Comparison of ENCODE assay signal across 9 cellular contexts in genomic region chr21:15293251-15293650, GRCh38.
DNase-seq lines count a peak whose midpoint lies in the region; ATAC-seq and TF ChIP-seq lines count a peak whose summit lies in the region.
"Had no signal": no experiment of that assay in that cellular context is flagged by ENCODE, and none has a peak within 500 bp of the region (broad histone marks: within the 10 kb centered on the region; RNA-seq: fewer than 3 reads in every experiment).

No MANE protein-coding gene starts in this region.

- H3K4me1 Mint-ChIP-seq in neural progenitor cell, result peaks cover 40% of the 10 kb centered on the region
- H3K4me1 Mint-ChIP-seq in activated naive CD8-positive, alpha-beta T cell treated with anti-CD3 and anti-CD28 coated beads for 36 hours, result no peaks in the 10 kb centered on the region
- no peaks in the 10 kb centered on the region for H3K4me1 Mint-ChIP-seq in natural killer cell treated with Interleukin-12 subunit alpha and Interleukin-12 subunit beta and Interleukin-15 and Interleukin-18, amount 100 ng/mL, for 72 hours (ENCODE audit: low read depth in 2 of 2)

- no peak overlapping the region for H3K9ac ChIP-seq in NT2/D1 (ENCODE audit: insufficient read length, low read depth)
- H3K9ac ChIP-seq in neural progenitor cell, result no peak overlapping the region

- no peaks in the 10 kb centered on the region for H3K27me3 ChIP-seq in NT2/D1 (ENCODE audit: insufficient read depth, insufficient read length)
- no peaks in the 10 kb centered on the region for H3K27me3 ChIP-seq in esophagus squamous epithelium
- H3K27me3 ChIP-seq in neural progenitor cell, result no peaks in the 10 kb centered on the region

- H3K4me1 ChIP-seq in NT2/D1 (ENCODE audit: insufficient read depth, insufficient read length) (no peaks in the 10 kb centered on the region), esophagus squamous epithelium (peaks cover 8 to 51% (median 8%) of the 10 kb centered on the region in 3 donors), neural progenitor cell (peaks cover 8% of the 10 kb centered on the region)

- H3K36me3 Mint-ChIP-seq in neural progenitor cell, result peaks cover 2% of the 10 kb centered on the region
- no peaks in the 10 kb centered on the region for H3K36me3 Mint-ChIP-seq in activated naive CD8-positive, alpha-beta T cell treated with anti-CD3 and anti-CD28 coated beads for 36 hours
- H3K36me3 Mint-ChIP-seq in natural killer cell treated with Interleukin-12 subunit alpha and Interleukin-12 subunit beta and Interleukin-15 and Interleukin-18, amount 100 ng/mL, for 72 hours, result no peaks in the 10 kb centered on the region

- H4K20me1 ChIP-seq in neural progenitor cell (ENCODE audit: low read depth), result no peaks in the 10 kb centered on the region

- no peaks in the 10 kb centered on the region for H3K79me2 ChIP-seq in neural progenitor cell (ENCODE audit: low read depth)

- no peak overlapping the region for H2AFZ ChIP-seq in neural progenitor cell (replicated peaks)

- H3K27ac ChIP-seq in esophagus squamous epithelium (peak overlapping the region in 3 of 4 donors; percentile 21 to 75 (median 37)), neural progenitor cell (no peak overlapping the region)

- peaks cover 2% of the 10 kb centered on the region for H3K27me3 Mint-ChIP-seq in neural progenitor cell (ENCODE audit: insufficient read depth, low read depth)
- no peaks in the 10 kb centered on the region for H3K27me3 Mint-ChIP-seq in activated naive CD8-positive, alpha-beta T cell treated with anti-CD3 and anti-CD28 coated beads for 36 hours
- H3K27me3 Mint-ChIP-seq in natural killer cell treated with Interleukin-12 subunit alpha and Interleukin-12 subunit beta and Interleukin-15 and Interleukin-18, amount 100 ng/mL, for 72 hours, result no peaks in the 10 kb centered on the region

- no peak overlapping the region for H3K4me3 Mint-ChIP-seq in neural progenitor cell
- no peak overlapping the region for H3K4me3 Mint-ChIP-seq in activated naive CD8-positive, alpha-beta T cell treated with anti-CD3 and anti-CD28 coated beads for 36 hours
- no peak overlapping the region for H3K4me3 Mint-ChIP-seq in natural killer cell treated with Interleukin-12 subunit alpha and Interleukin-12 subunit beta and Interleukin-15 and Interleukin-18, amount 100 ng/mL, for 72 hours

- H3K4me3 ChIP-seq in NT2/D1 (ENCODE audit: insufficient read length, low read depth) (no peak overlapping the region), esophagus squamous epithelium (no peak overlapping the region), neural progenitor cell (no peak overlapping the region)

- H3K9me3 ChIP-seq in NT2/D1 (ENCODE audit: insufficient read depth, low read length) (0 out of 2 replicates have a peak, but pooled peaks cover 8% of the 10 kb centered on the region), esophagus squamous epithelium (no peaks in the 10 kb centered on the region), neural progenitor cell (ENCODE audit: low read depth) (no peaks in the 10 kb centered on the region)

- peak overlapping the region; percentile 10 for H3K27ac Mint-ChIP-seq in neural progenitor cell
- no peak overlapping the region for H3K27ac Mint-ChIP-seq in activated naive CD8-positive, alpha-beta T cell treated with anti-CD3 and anti-CD28 coated beads for 36 hours
- no peak overlapping the region for H3K27ac Mint-ChIP-seq in natural killer cell treated with Interleukin-12 subunit alpha and Interleukin-12 subunit beta and Interleukin-15 and Interleukin-18, amount 100 ng/mL, for 72 hours

- H3K36me3 ChIP-seq in NT2/D1 (ENCODE audit: insufficient read depth, insufficient read length, low read length), result no peaks in the 10 kb centered on the region
- H3K36me3 ChIP-seq in esophagus squamous epithelium, result no peaks in the 10 kb centered on the region
- H3K36me3 ChIP-seq in neural progenitor cell, result no peaks in the 10 kb centered on the region

- H3K4me2 ChIP-seq in neural progenitor cell, result no peak overlapping the region

- H3K9me3 Mint-ChIP-seq in neural progenitor cell, result peaks cover 4% of the 10 kb centered on the region
- H3K9me3 Mint-ChIP-seq in activated naive CD8-positive, alpha-beta T cell treated with anti-CD3 and anti-CD28 coated beads for 36 hours, result no peaks in the 10 kb centered on the region
- peaks cover 3% of the 10 kb centered on the region for H3K9me3 Mint-ChIP-seq in natural killer cell treated with Interleukin-12 subunit alpha and Interleukin-12 subunit beta and Interleukin-15 and Interleukin-18, amount 100 ng/mL, for 72 hours

- no peak for ATAC-seq in natural killer cell treated with Interleukin-12 subunit alpha and Interleukin-12 subunit beta and Interleukin-15 and Interleukin-18, amount 100 ng/mL, for 72 hours
- no peak for ATAC-seq in HG03378 (IDR thresholded peaks at IDR 0.05; ENCODE audit: unreplicated experiment)

- DNase-seq in EH (ENCODE audit: low read depth) (peak; percentile 91), NT2/D1 (ENCODE audit: low read depth, low spot score) (peak; percentile 74), esophagus squamous epithelium (lab: John Stamatoyannopoulos, UW) (no peak), neural progenitor cell (ENCODE audit: low spot score) (no peak), C1 segment of cervical spinal cord (lab: John Stamatoyannopoulos, UW) (no peak)
- DNase-seq in activated naive CD8-positive, alpha-beta T cell treated with anti-CD3 and anti-CD28 coated beads for 36 hours, result no peak
- DNase-seq in natural killer cell treated with Interleukin-12 subunit alpha and Interleukin-12 subunit beta and Interleukin-15 and Interleukin-18, amount 100 ng/mL, for 72 hours (ENCODE audit: low spot score), result no peak
- DNase-seq: NCI-H1930 had no signal

- intact Hi-C loops in esophagus squamous epithelium (cut with DNase I), result no loop called here

- no peak for TF ChIP-seq POLR2A in esophagus squamous epithelium (IDR thresholded peaks at IDR 0.05)

- no peaks in the 10 kb centered on the region for H3F3A ChIP-seq in neural progenitor cell (ENCODE audit: low read depth)

- no peak for TF ChIP-seq CTCF in esophagus squamous epithelium (IDR thresholded peaks at IDR 0.05)
- TF ChIP-seq CTCF in neural progenitor cell (IDR thresholded peaks at IDR 0.05), result no peak

Comparison
In these comparisons a context has a peak if more than half of its experiments do, and no peak if none do; other contexts are left out.
1. DNase-seq: peak in EH (single experiment) and NT2/D1 (single experiment); none in esophagus squamous epithelium (single experiment), neural progenitor cell (single experiment), activated naive CD8-positive, alpha-beta T cell treated with anti-CD3 and anti-CD28 coated beads for 36 hours (single experiment), C1 segment of cervical spinal cord (0 of 14) and natural killer cell treated with Interleukin-12 subunit alpha and Interleukin-12 subunit beta and Interleukin-15 and Interleukin-18, amount 100 ng/mL, for 72 hours (single experiment).